ENCODE assay signal across 12 cellular contexts in genomic region chr11:116953525-116954284, GRCh38.
"Had no signal": no experiment of that assay in that cellular context is flagged by ENCODE, and none has a peak within 500 bp of the region (broad histone marks: within the 10 kb centered on the region; RNA-seq: fewer than 3 reads in every experiment).

No MANE protein-coding gene starts in this region.

- H3K27me3 Mint-ChIP-seq: activated CD4-positive, alpha-beta memory T cell treated with anti-CD3 and anti-CD28 coated beads for 36 hours had no signal

- H3K4me3 Mint-ChIP-seq: activated CD4-positive, alpha-beta memory T cell treated with anti-CD3 and anti-CD28 coated beads for 36 hours; activated naive CD4-positive, alpha-beta T cell treated with anti-CD3 and anti-CD28 coated beads for 36 hours; activated T-helper 1 cell treated with anti-CD3 and anti-CD28 coated beads, Interleukin-12 subunit alpha, Interleukin-12 subunit beta, Interleukin-2, Interleukin-4 antibody, amounts not matched to agents 30 ng/mL and 10 ng/mL and 1 ng/mL, durations not matched to agents 14 hours and 24 hours and 36 hours; nephron progenitor cell had no signal

- H3K9me3 ChIP-seq: suprapubic skin, upper lobe of left lung had no signal

- H3K27me3 ChIP-seq: suprapubic skin, upper lobe of left lung had no signal

- DNase-seq: activated CD4-positive, alpha-beta memory T cell treated with anti-CD3 and anti-CD28 coated beads for 36 hours; activated CD4-positive, CD25-positive, alpha-beta regulatory T cell treated with anti-CD3 and anti-CD28 coated beads, Interleukin-2, amount 50 U/mL, for 72 hours; activated naive CD4-positive, alpha-beta T cell treated with anti-CD3 and anti-CD28 coated beads for 36 hours; cortex of kidney; left cardiac atrium; mammary epithelial cell; nephron progenitor cell; stimulated activated CD4-positive, alpha-beta T cell treated with anti-CD3 and anti-CD28 coated beads, Interleukin-2, amount 100 ng/mL, for 48 hours; stimulated activated naive CD8-positive, alpha-beta T cell treated with anti-CD3 and anti-CD28 coated beads, Interleukin-15, Interleukin-2, amounts not matched to agents 100 U/mL and 50 U/mL, for 24 hours; upper lobe of left lung had no signal

- ATAC-seq: left cardiac atrium; stimulated activated naive CD8-positive, alpha-beta T cell treated with anti-CD3 and anti-CD28 coated beads, Interleukin-15, Interleukin-2, amounts not matched to agents 100 U/mL and 50 U/mL, for 24 hours had no signal

- H3K4me3 ChIP-seq: suprapubic skin, upper lobe of left lung had no signal

- H3K9me3 Mint-ChIP-seq: activated CD4-positive, alpha-beta memory T cell treated with anti-CD3 and anti-CD28 coated beads for 36 hours; activated naive CD4-positive, alpha-beta T cell treated with anti-CD3 and anti-CD28 coated beads for 36 hours; activated T-helper 1 cell treated with anti-CD3 and anti-CD28 coated beads, Interleukin-12 subunit alpha, Interleukin-12 subunit beta, Interleukin-2, Interleukin-4 antibody, amounts not matched to agents 30 ng/mL and 10 ng/mL and 1 ng/mL, durations not matched to agents 14 hours and 24 hours and 36 hours; nephron progenitor cell had no signal

- H3K27ac ChIP-seq: upper lobe of left lung had no signal

- H3K27ac Mint-ChIP-seq: activated CD4-positive, alpha-beta memory T cell treated with anti-CD3 and anti-CD28 coated beads for 36 hours; activated naive CD4-positive, alpha-beta T cell treated with anti-CD3 and anti-CD28 coated beads for 36 hours; activated T-helper 1 cell treated with anti-CD3 and anti-CD28 coated beads, Interleukin-12 subunit alpha, Interleukin-12 subunit beta, Interleukin-2, Interleukin-4 antibody, amounts not matched to agents 30 ng/mL and 10 ng/mL and 1 ng/mL, durations not matched to agents 14 hours and 24 hours and 36 hours; nephron progenitor cell had no signal
